8 cellular contexts compared by ENCODE assay signal in genomic region chr12:12441891-12442461, GRCh38.
A peak's percentile ranks its signal among the peaks of the same experiment; 100 is the strongest.
DNase-seq lines count a peak whose midpoint lies in the region; ATAC-seq lines count a peak whose summit lies in the region.

No MANE protein-coding gene starts in this region.

- peak overlapping the region; percentile 24 for H3K27ac ChIP-seq in angular gyrus (ENCODE audit: low read depth, low read length)

- peak; percentile 10 for DNase-seq in CD1c-positive myeloid dendritic cell (ENCODE audit: extremely low spot score)
- peak; percentile 45 for DNase-seq in RPMI7951 (ENCODE audit: low read depth)
- DNase-seq in myocyte (ENCODE audit: low read depth): peak; percentile 28
- no peak for DNase-seq in superior temporal gyrus (ENCODE audit: extremely low spot score)
- no peak for DNase-seq in cerebellum (ENCODE audit: low spot score)
- no peak for DNase-seq in HK-2 (ENCODE audit: unreplicated experiment)

- ATAC-seq in GM21825 (IDR thresholded peaks at IDR 0.05; ENCODE audit: unreplicated experiment): no peak

Comparison
In these comparisons a context has a peak if more than half of its experiments do, and no peak if none do; other contexts are left out.
1. DNase-seq: peak in CD1c-positive myeloid dendritic cell (single experiment), RPMI7951 (single experiment) and myocyte (single experiment); none in superior temporal gyrus (single experiment), cerebellum (single experiment) and HK-2 (single experiment).